In the genomic region with DNA sequence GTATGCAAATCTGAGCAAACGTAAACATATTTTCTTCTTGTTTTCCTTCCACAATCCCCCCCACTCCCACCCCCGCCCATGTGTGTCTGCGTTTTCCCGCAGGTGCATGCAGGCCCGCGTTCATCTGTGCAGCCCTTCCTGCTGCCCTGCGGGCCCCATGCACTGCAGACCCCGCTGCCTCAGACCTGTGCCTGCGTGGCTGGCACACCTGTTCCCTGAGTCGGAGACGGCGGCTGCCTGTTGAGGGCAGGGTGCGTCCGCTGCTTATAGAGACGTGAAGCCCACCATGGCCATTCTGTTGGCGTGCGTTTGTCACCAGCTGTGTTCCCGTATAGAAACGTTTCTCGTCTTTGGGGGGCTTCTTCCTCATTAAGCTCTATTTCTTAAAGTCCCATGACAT, we compare ENCODE assay signal across 2 cellular contexts.
TF ChIP-seq lines count a peak whose summit lies in the region.

No MANE protein-coding gene starts in this region.

TF ChIP-seq in K562, 482 proteins besides CTCF, POLR2A, EP300 and RAD21:
- TF ChIP-seq CBFA2T2 (conservative IDR thresholded peaks at IDR 0.05) (no peak), KLF1 (tag; IDR thresholded peaks at IDR 0.05) (no peak), ELF4 (CRISPR knock-in tag; IDR thresholded peaks at IDR 0.05) (no peak), MEF2D (tag; conservative IDR thresholded peaks at IDR 0.05; ENCODE audit: low read depth) (no peak), TOE1 (IDR thresholded peaks at IDR 0.05; ENCODE audit: borderline replicate concordance) (no peak), TOE1 (CRISPR knock-in tag; IDR thresholded peaks at IDR 0.05; ENCODE audit: borderline replicate concordance, low read depth) (no peak), KDM4B (IDR thresholded peaks at IDR 0.05; ENCODE audit: borderline replicate concordance in 2 of 2, low read depth in 1 of 2) (no peak), HLTF (IDR thresholded peaks at IDR 0.05) (no peak), POLR2G (IDR thresholded peaks at IDR 0.05; ENCODE audit: low read depth, low read length) (peak; percentile 70), RBM22 (IDR thresholded peaks at IDR 0.05; ENCODE audit: low read depth, low read length, poor library complexity, severe bottlenecking) (peak; percentile 56)
- TF ChIP-seq, protein P1, sequence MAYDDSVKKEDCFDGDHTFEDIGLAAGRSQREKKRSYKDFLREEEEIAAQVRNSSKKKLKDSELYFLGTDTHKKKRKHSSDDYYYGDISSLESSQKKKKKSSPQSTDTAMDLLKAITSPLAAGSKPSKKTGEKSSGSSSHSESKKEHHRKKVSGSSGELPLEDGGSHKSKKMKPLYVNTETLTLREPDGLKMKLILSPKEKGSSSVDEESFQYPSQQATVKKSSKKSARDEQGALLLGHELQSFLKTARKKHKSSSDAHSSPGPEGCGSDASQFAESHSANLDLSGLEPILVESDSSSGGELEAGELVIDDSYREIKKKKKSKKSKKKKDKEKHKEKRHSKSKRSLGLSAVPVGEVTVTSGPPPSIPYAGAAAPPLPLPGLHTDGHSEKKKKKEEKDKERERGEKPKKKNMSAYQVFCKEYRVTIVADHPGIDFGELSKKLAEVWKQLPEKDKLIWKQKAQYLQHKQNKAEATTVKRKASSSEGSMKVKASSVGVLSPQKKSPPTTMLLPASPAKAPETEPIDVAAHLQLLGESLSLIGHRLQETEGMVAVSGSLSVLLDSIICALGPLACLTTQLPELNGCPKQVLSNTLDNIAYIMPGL (CRISPR knock-in tag; IDR thresholded peaks at IDR 0.05), result no peak

TF ChIP-seq in SK-N-SH treated with all-trans-retinoic acid at 6 μM for 48 hours, 23 proteins besides CTCF, POLR2A, EP300 and RAD21:
- TF ChIP-seq OSR1 (CRISPR knock-in tag; IDR thresholded peaks at IDR 0.05) (no peak), ZNF8 (CRISPR knock-in tag; IDR thresholded peaks at IDR 0.05) (no peak), GLIS3 (CRISPR knock-in tag; IDR thresholded peaks at IDR 0.05) (no peak), SNAI2 (CRISPR knock-in tag; IDR thresholded peaks at IDR 0.05) (no peak), TOX (CRISPR knock-in tag; IDR thresholded peaks at IDR 0.05; ENCODE audit: borderline replicate concordance) (no peak), ISL1 (CRISPR knock-in tag; IDR thresholded peaks at IDR 0.05) (no peak), ZNF565 (CRISPR knock-in tag; conservative IDR thresholded peaks at IDR 0.05; ENCODE audit: low read depth) (no peak)
- TF ChIP-seq, protein P2, sequence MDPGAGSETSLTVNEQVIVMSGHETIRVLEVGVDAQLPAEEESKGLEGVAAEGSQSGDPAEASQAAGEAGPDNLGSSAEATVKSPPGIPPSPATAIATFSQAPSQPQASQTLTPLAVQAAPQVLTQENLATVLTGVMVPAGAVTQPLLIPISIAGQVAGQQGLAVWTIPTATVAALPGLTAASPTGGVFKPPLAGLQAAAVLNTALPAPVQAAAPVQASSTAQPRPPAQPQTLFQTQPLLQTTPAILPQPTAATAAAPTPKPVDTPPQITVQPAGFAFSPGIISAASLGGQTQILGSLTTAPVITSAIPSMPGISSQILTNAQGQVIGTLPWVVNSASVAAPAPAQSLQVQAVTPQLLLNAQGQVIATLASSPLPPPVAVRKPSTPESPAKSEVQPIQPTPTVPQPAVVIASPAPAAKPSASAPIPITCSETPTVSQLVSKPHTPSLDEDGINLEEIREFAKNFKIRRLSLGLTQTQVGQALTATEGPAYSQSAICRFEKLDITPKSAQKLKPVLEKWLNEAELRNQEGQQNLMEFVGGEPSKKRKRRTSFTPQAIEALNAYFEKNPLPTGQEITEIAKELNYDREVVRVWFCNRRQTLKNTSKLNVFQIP (CRISPR knock-in tag; IDR thresholded peaks at IDR 0.05; ENCODE audit: borderline replicate concordance, low read depth), result no peak
